In the genomic region with DNA sequence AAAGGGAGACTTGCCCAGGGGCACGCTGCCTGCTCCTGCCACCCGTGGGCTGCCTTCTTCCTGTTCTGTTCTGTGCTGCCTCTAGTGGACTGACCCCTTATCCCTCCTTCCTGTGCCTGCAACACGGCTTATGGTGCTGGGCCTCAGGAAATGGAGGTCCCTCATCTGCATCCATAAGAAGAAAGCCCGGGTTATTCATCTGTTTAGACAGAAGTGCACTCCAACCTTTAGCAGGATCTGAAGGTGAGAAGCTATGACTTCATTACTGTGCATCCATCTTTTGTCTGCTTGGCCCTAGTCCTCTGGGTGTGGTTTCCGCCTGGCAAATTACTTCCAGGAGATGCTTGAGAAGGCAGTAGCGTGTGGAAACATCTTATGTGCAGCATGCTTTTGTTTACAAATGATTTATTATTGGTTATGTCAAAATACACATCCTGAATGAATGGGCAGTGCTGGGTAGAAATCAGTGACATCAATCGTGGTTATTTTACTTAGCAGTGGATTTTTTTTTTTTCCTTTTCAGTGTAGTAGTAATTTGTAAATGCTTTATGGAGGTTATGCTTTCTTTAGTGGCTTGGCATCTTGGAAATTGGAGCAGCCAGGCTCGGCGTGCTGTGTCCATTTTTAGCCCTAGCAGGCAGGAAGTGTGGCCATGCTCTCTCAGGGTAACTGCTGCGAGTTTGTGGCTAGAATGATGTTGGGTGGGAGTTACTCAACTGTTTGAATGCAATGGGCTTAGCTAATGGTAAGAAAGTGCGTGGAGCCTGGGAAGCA, we compare ENCODE assay signal across 8 cellular contexts. TPM values are rescaled to one million over a fixed set of nuclear protein-coding genes. Genes with fewer than 3 reads are reported as not detected.
DNase-seq lines count a peak whose midpoint lies in the region; ATAC-seq and TF ChIP-seq lines count a peak whose summit lies in the region.

No MANE protein-coding gene starts in this region.

- TF ChIP-seq EP300 in sigmoid colon (IDR thresholded peaks at IDR 0.05): no peak

- peak; percentile 84 for DNase-seq in NOMO-1 treated with DMSO at 0.1 percent for 48 hours (lab: John Stamatoyannopoulos, UW; ENCODE audit: unreplicated experiment)
- peak; percentile 62 to 90 for DNase-seq in fibroblast of lung (ENCODE audit: low read depth in 2 of 2)
- DNase-seq in sigmoid colon: peak; percentile 52
- DNase-seq in effector memory CD8-positive, alpha-beta T cell: no peak
- no peak for DNase-seq in stimulated activated CD4-positive, alpha-beta T cell treated with anti-CD3 and anti-CD28 coated beads, Interleukin-4, amount 100 ng/mL, for 1 hour
- no peak for DNase-seq in naive thymus-derived CD8-positive, alpha-beta T cell
- no peak for DNase-seq in dedifferentiated amniotic fluid mesenchymal stem cell (ENCODE audit: extremely low spot score)

- H3K27me3 ChIP-seq in fibroblast of lung (ENCODE audit: control insufficient read depth, insufficient read depth, low read length): no peaks in the 10 kb centered on the region
- H3K27me3 ChIP-seq in sigmoid colon: no peaks in the 10 kb centered on the region

- H3K36me3 Mint-ChIP-seq in effector memory CD8-positive, alpha-beta T cell (ENCODE audit: insufficient read depth): no peaks in the 10 kb centered on the region
- no peaks in the 10 kb centered on the region for H3K36me3 Mint-ChIP-seq in naive thymus-derived CD8-positive, alpha-beta T cell

- H3K36me3 ChIP-seq in fibroblast of lung (ENCODE audit: control insufficient read depth, insufficient read depth, low read length) (no peaks in the 10 kb centered on the region), sigmoid colon (no peaks in the 10 kb centered on the region)

- H3K4me3 ChIP-seq in GM12875 (ENCODE audit: low read depth, low read length): no peak overlapping the region
- no peak overlapping the region for H3K4me3 ChIP-seq in fibroblast of lung (replicated peaks in 1 of 4; ENCODE audit: control extremely low read depth in 1 of 4, insufficient read depth in 1 of 4, low read depth in 3 of 4, low read length in 4 of 4)
- no peak overlapping the region for H3K4me3 ChIP-seq in sigmoid colon

- H3K9me3 Mint-ChIP-seq in effector memory CD8-positive, alpha-beta T cell: no peaks in the 10 kb centered on the region
- peaks cover 0 to 3% (median 0%) of the 10 kb centered on the region in 9 donors for H3K9me3 Mint-ChIP-seq in naive thymus-derived CD8-positive, alpha-beta T cell

- H3K79me2 ChIP-seq in fibroblast of lung (ENCODE audit: control insufficient read depth, insufficient read depth, low read length): no peaks in the 10 kb centered on the region

- H3K4me1 ChIP-seq in fibroblast of lung (ENCODE audit: control insufficient read depth, extremely low read depth, insufficient read depth, low read length): peaks cover 2% of the 10 kb centered on the region
- H3K4me1 ChIP-seq in sigmoid colon: peaks cover 0 to 48% (median 20%) of the 10 kb centered on the region in 4 donors

- no peak for ATAC-seq in effector memory CD8-positive, alpha-beta T cell (replicated peaks)
- no peak for ATAC-seq in naive thymus-derived CD8-positive, alpha-beta T cell

- H3K4me1 Mint-ChIP-seq in effector memory CD8-positive, alpha-beta T cell (ENCODE audit: low read depth in 2 of 2): peaks cover 5 to 9% of the 10 kb centered on the region in 2 donors
- peaks cover 0 to 17% (median 6%) of the 10 kb centered on the region in 4 donors for H3K4me1 Mint-ChIP-seq in naive thymus-derived CD8-positive, alpha-beta T cell

- POLR2A ChIA-PET in naive thymus-derived CD8-positive, alpha-beta T cell (lab: Charles Lee): no interaction called here

- H2AFZ ChIP-seq in fibroblast of lung (ENCODE audit: low read length): no peak overlapping the region

- TF ChIP-seq CTCF in GM12875 (IDR thresholded peaks at IDR 0.05; ENCODE audit: borderline replicate concordance, insufficient read depth, low read depth, low read length) (0 out of 2 replicates have a peak, but pooled peaks have one; percentile 19), fibroblast of lung (conservative IDR thresholded peaks at IDR 0.05 in 1 of 2, IDR thresholded peaks at IDR 0.05 in 1 of 2; ENCODE audit: low read depth in 1 of 2, low read length in 2 of 2) (peak; percentile 7 to 42), sigmoid colon (IDR thresholded peaks at IDR 0.05) (no peak)

- 46 to 61% methylated on average over 11 of the region's 11 CpGs for WGBS in sigmoid colon, 2 donors

- no peak overlapping the region for H3K27ac Mint-ChIP-seq in effector memory CD8-positive, alpha-beta T cell
- no peak overlapping the region for H3K27ac Mint-ChIP-seq in naive thymus-derived CD8-positive, alpha-beta T cell

- intact Hi-C loops in sigmoid colon (cut with DNase I): no loop called here

- H3K9me3 ChIP-seq in fibroblast of lung (ENCODE audit: control insufficient read depth, insufficient read depth, low read depth, low read length) (no peaks in the 10 kb centered on the region), sigmoid colon (no peaks in the 10 kb centered on the region)

- peak overlapping the region; percentile 22 for H3K27ac ChIP-seq in fibroblast of lung (ENCODE audit: insufficient read depth, low read length)
- peak overlapping the region in 3 of 4 donors; percentile 12 to 24 (median 12) for H3K27ac ChIP-seq in sigmoid colon

- H4K20me1 ChIP-seq in fibroblast of lung (ENCODE audit: control insufficient read depth, extremely low read depth, insufficient read depth, low read length): no peaks in the 10 kb centered on the region

- no peak overlapping the region for H3K4me3 Mint-ChIP-seq in effector memory CD8-positive, alpha-beta T cell
- H3K4me3 Mint-ChIP-seq in naive thymus-derived CD8-positive, alpha-beta T cell: no peak overlapping the region

- no peak overlapping the region for H3K9ac ChIP-seq in fibroblast of lung (ENCODE audit: insufficient read depth, low read length)

- H3K27me3 Mint-ChIP-seq in effector memory CD8-positive, alpha-beta T cell: peaks cover 0 to 11% of the 10 kb centered on the region in 2 donors
- H3K27me3 Mint-ChIP-seq in naive thymus-derived CD8-positive, alpha-beta T cell: no peaks in the 10 kb centered on the region

- TF ChIP-seq POLR2A in sigmoid colon (IDR thresholded peaks at IDR 0.05): no peak

- no peak overlapping the region for H3K4me2 ChIP-seq in fibroblast of lung (ENCODE audit: extremely low read depth, insufficient read depth, low read length)

RNA-seq across cellular contexts. Expression of gene PTPRE, which starts 12.7 kb away (rescaled TPM):
- total RNA-seq in fibroblast of lung (1.0 and 1.8 TPM in 2 replicates), sigmoid colon (10 to 100 TPM; 10.7 to 17.9 (median 13.8) TPM)
- polyA plus RNA-seq in fibroblast of lung (0.75 and 1.2 TPM in 2 replicates), sigmoid colon (10 to 100 TPM in 1 of 3 donors, 1 to 10 TPM in 2; 4.2 to 11.9 (median 5.1) TPM)
- 0.91 and 1.1 TPM in 2 replicates for polyA plus RNA-seq in fibroblast of lung (2012)
- polyA minus RNA-seq in fibroblast of lung (ENCODE audit: low replicate concordance): 2.2 and 3.1 TPM in 2 replicates
- total RNA-seq in naive thymus-derived CD8-positive, alpha-beta T cell: 10 to 100 TPM; 24.1 to 29.5 TPM
- 10 to 100 TPM in 2 of 3 donors, 1 to 10 TPM in 1; 7.8 to 17.6 (median 16.2) TPM for polyA plus RNA-seq in naive thymus-derived CD8-positive, alpha-beta T cell

RNA-seq across cellular contexts. Expression of gene CLRN3, which starts 26.9 kb away (rescaled TPM):
- total RNA-seq in fibroblast of lung (not detected in 2 replicates), sigmoid colon (not detected)
- polyA plus RNA-seq in fibroblast of lung (not detected in 2 replicates), sigmoid colon (10 to 100 TPM; 37.8 to 88.9 (median 56.2) TPM)
- not detected in 2 replicates for polyA plus RNA-seq in fibroblast of lung (2012)
- polyA minus RNA-seq in fibroblast of lung (ENCODE audit: low replicate concordance): not detected in 2 replicates
- total RNA-seq in naive thymus-derived CD8-positive, alpha-beta T cell: not detected
- not detected for polyA plus RNA-seq in naive thymus-derived CD8-positive, alpha-beta T cell

Comparison
In these comparisons a context has a peak if more than half of its experiments do, and no peak if none do; other contexts are left out.
1. CTCF ChIP-seq: peak in GM12875 (single experiment) and fibroblast of lung (2 of 2); none in sigmoid colon (0 of 4).
2. DNase-seq: peak in NOMO-1 treated with DMSO at 0.1 percent for 48 hours (single experiment), fibroblast of lung (2 of 2) and sigmoid colon (single experiment); none in effector memory CD8-positive, alpha-beta T cell (0 of 3), stimulated activated CD4-positive, alpha-beta T cell treated with anti-CD3 and anti-CD28 coated beads, Interleukin-4, amount 100 ng/mL, for 1 hour (single experiment), naive thymus-derived CD8-positive, alpha-beta T cell (0 of 10) and dedifferentiated amniotic fluid mesenchymal stem cell (single experiment).